9 cellular contexts compared by ENCODE assay signal in the genomic region with DNA sequence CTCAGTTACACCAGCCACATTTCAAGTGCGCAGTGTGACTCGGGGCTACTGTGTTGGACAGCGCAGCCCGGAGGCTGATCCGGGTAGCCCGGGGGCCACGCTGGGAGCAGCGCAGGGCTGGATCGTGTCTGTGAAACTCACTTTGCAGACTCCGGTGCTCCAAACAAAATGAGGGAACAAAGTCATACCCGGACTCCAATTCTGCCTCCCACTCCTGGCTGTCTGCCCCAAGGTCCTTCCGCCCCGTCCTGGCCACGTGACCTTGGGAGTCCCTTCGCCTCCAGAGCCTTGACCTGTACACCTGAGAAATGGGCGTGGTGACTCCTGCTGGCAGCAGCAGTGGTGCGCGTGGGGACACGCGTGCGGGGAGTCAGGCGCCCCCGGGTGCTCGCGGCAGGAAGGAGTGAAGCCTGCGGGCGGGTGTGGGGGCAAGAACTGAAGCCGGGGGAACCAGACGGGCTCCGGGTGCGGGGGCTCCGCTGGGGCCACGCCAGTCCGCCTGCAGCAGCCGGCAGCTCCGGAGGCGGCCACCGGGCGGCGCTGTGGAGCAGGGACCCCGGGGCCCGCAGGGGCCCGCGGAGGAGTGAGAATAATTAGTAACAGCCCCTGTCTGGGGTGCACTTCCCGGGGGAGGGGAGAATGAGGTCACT. TPM values are rescaled to one million over a fixed set of nuclear protein-coding genes. Genes with fewer than 3 reads are reported as not detected.
DNase-seq lines count a peak whose midpoint lies in the region; ATAC-seq, FAIRE-seq and TF ChIP-seq lines count a peak whose summit lies in the region.
"Had no signal": no experiment of that assay in that cellular context is flagged by ENCODE, and none has a peak within 500 bp of the region (broad histone marks: within the 10 kb centered on the region; RNA-seq: fewer than 3 reads in every experiment).

No MANE protein-coding gene starts in this region.

- dilution Hi-C loops in endothelial cell of umbilical vein (cut with MboI; ENCODE audit: extremely low pct_ligation_motif_present, low sequenced_read_pairs) = no loop called here

- CTCF ChIA-PET in endothelial cell of umbilical vein (lab: Charles Lee) = interaction anchor here (0.7 to 1.5 kb wide), 6 partner anchors 11 to 446 kb away, joined by 3 to 8 read pairs (median 4); no protein-coding TSS in a partner anchor

- TF ChIP-seq CTCF in endothelial cell of umbilical vein (IDR thresholded peaks at IDR 0.05; ENCODE audit: extremely low read depth in 1 of 2, insufficient read depth in 1 of 2, low read depth in 1 of 2, low read length in 2 of 2) (peak; percentile 74 to 87), nephron progenitor cell (IDR thresholded peaks at IDR 0.05) (peak; percentile 51)

- no peak for TF ChIP-seq POLR2A in endothelial cell of umbilical vein (IDR thresholded peaks at IDR 0.05; ENCODE audit: low read depth, low read length)

- H3K27me3 ChIP-seq in endothelial cell of umbilical vein (ENCODE audit: control insufficient read depth in 2 of 2, insufficient read depth in 2 of 2, low read length in 2 of 2) = no peaks in the 10 kb centered on the region

- H3K27me3 Mint-ChIP-seq in nephron progenitor cell (ENCODE audit: low read depth, poor library complexity) = peaks cover 12% of the 10 kb centered on the region

- peaks cover 23% of the 10 kb centered on the region for H3K9me3 Mint-ChIP-seq in nephron progenitor cell

- no peaks in the 10 kb centered on the region for H3K9me3 ChIP-seq in endothelial cell of umbilical vein (replicated peaks; ENCODE audit: control insufficient read depth, insufficient read depth, low read length)

- no peak overlapping the region for H3K27ac ChIP-seq in endothelial cell of umbilical vein (ENCODE audit: insufficient read depth, low read depth, low read length)

- H3K4me1 Mint-ChIP-seq in nephron progenitor cell = peaks cover 14% of the 10 kb centered on the region

- H3K79me2 ChIP-seq in endothelial cell of umbilical vein (ENCODE audit: control insufficient read depth, insufficient read depth, low read length) = no peaks in the 10 kb centered on the region

- no peak for FAIRE-seq in endothelial cell of umbilical vein (lab: Jason Lieb, UNC)
- FAIRE-seq: A204.1 had no signal

- POLR2A ChIA-PET in endothelial cell of umbilical vein (lab: Charles Lee) = no interaction called here

- BruUV-seq in endothelial cell of umbilical vein (replicated peaks; lab: Mats Ljungman, UMichigan) = no TSS peak

- H3K9ac ChIP-seq in endothelial cell of umbilical vein (replicated peaks; ENCODE audit: extremely low read depth, insufficient read depth, low read length) = no peak overlapping the region

- no peaks in the 10 kb centered on the region for H4K20me1 ChIP-seq in endothelial cell of umbilical vein (replicated peaks; ENCODE audit: control insufficient read depth, extremely low read depth, insufficient read depth, low read length)

- no peak overlapping the region for H3K4me2 ChIP-seq in endothelial cell of umbilical vein (ENCODE audit: insufficient read depth, low read length)

- no peak overlapping the region for H3K27ac Mint-ChIP-seq in nephron progenitor cell

- ATAC-seq in HG02973 (IDR thresholded peaks at IDR 0.05; ENCODE audit: unreplicated experiment) (no peak), GM21717 (IDR thresholded peaks at IDR 0.05; ENCODE audit: unreplicated experiment) (no peak)

- peaks cover 4% of the 10 kb centered on the region for H3K36me3 Mint-ChIP-seq in nephron progenitor cell (ENCODE audit: low read depth)

- no peaks in the 10 kb centered on the region for H3K9me1 ChIP-seq in endothelial cell of umbilical vein (replicated peaks; ENCODE audit: control insufficient read depth, extremely low read depth, insufficient read depth, low read length)

- DNase-seq in DMS 273 (lab: John Stamatoyannopoulos, UW; ENCODE audit: unreplicated experiment) (peak; percentile 87), DMS 273 treated with DMSO at 0.1 percent for 48 hours (lab: John Stamatoyannopoulos, UW) (no peak), endothelial cell of umbilical vein (ENCODE audit: low read depth, low spot score) (no peak), nephron progenitor cell (peak; percentile 39), H4 (ENCODE audit: low spot score) (no peak)
- peak; percentile 32 for DNase-seq in activated CD4-positive, alpha-beta T cell treated with anti-CD3 and anti-CD28 coated beads, Interleukin-2, amount 50 U/mL, for 1 hour

- H3K36me3 ChIP-seq in endothelial cell of umbilical vein (ENCODE audit: control insufficient read depth in 2 of 2, extremely low read depth in 1 of 2, insufficient read depth in 2 of 2, low read length in 2 of 2) = no peaks in the 10 kb centered on the region

- H2AFZ ChIP-seq in endothelial cell of umbilical vein (ENCODE audit: low read depth, low read length) = no peak overlapping the region

- no peak overlapping the region for H3K4me3 Mint-ChIP-seq in nephron progenitor cell

- intact Hi-C loops in endothelial cell of umbilical vein (cut with micrococcal nuclease) = loop anchor here (1.0 kb wide), 1 partner anchor 160 kb away; no protein-coding TSS in a partner anchor

- H3K4me3 ChIP-seq in endothelial cell of umbilical vein (replicated peaks in 1 of 3; ENCODE audit: insufficient read depth in 1 of 3, low read depth in 1 of 3, low read length in 3 of 3) = no peak overlapping the region

- H3K4me1 ChIP-seq in endothelial cell of umbilical vein (ENCODE audit: control insufficient read depth, extremely low read depth, insufficient read depth, low read length) = no peaks in the 10 kb centered on the region

TF ChIP-seq in endothelial cell of umbilical vein, 7 proteins besides CTCF, POLR2A, EP300 and RAD21:
- TF ChIP-seq GATA2 (IDR thresholded peaks at IDR 0.05; ENCODE audit: insufficient read depth, insufficient read length, low read depth, low read length) = no peak

RNA-seq across cellular contexts. Expression of a gene that starts 42.4 kb away (rescaled TPM):
- not detected in 2 replicates for total RNA-seq in endothelial cell of umbilical vein
- not detected in 2 replicates for polyA plus RNA-seq in endothelial cell of umbilical vein
- polyA plus RNA-seq in endothelial cell of umbilical vein (2011; cell fraction: cytosol; rRNA removed) = not detected in 2 replicates
- not detected in 2 replicates for polyA plus RNA-seq in endothelial cell of umbilical vein (2011; cell fraction: nucleus; rRNA removed)
- not detected in 2 replicates for polyA plus RNA-seq in endothelial cell of umbilical vein (2012)
- polyA minus RNA-seq in endothelial cell of umbilical vein = not detected in 2 replicates
- not detected for polyA minus RNA-seq in endothelial cell of umbilical vein (2011; cell fraction: cytosol; rRNA and poly(A)+ RNA removed)
- polyA minus RNA-seq in endothelial cell of umbilical vein (2011; cell fraction: nucleus; rRNA and poly(A)+ RNA removed) = not detected in 2 replicates
- 0.60 and 1.1 TPM in 2 replicates for total RNA-seq in H4 (2014; rRNA removed; shearing (Covaris generic))

RNA-seq across cellular contexts. Expression of a gene that starts 55.3 kb away (rescaled TPM):
- 28.6 and 40.2 TPM in 2 replicates for total RNA-seq in endothelial cell of umbilical vein
- 61.3 and 64.2 TPM in 2 replicates for polyA plus RNA-seq in endothelial cell of umbilical vein
- polyA plus RNA-seq in endothelial cell of umbilical vein (2011; cell fraction: cytosol; rRNA removed) = 43.3 and 51.0 TPM in 2 replicates
- 14.6 and 14.7 TPM in 2 replicates for polyA plus RNA-seq in endothelial cell of umbilical vein (2011; cell fraction: nucleus; rRNA removed)
- polyA plus RNA-seq in endothelial cell of umbilical vein (2012) = 38.8 and 48.6 TPM in 2 replicates
- 36.3 and 46.6 TPM in 2 replicates for polyA minus RNA-seq in endothelial cell of umbilical vein
- 6.3 TPM for polyA minus RNA-seq in endothelial cell of umbilical vein (2011; cell fraction: cytosol; rRNA and poly(A)+ RNA removed)
- polyA minus RNA-seq in endothelial cell of umbilical vein (2011; cell fraction: nucleus; rRNA and poly(A)+ RNA removed) = 6.4 and 6.6 TPM in 2 replicates
- 52.2 and 72.8 TPM in 2 replicates for total RNA-seq in H4 (2014; rRNA removed; shearing (Covaris generic))

Comparison
In these comparisons a context has a peak if more than half of its experiments do, and no peak if none do; other contexts are left out.
1. DNase-seq: peak in DMS 273 (single experiment), activated CD4-positive, alpha-beta T cell treated with anti-CD3 and anti-CD28 coated beads, Interleukin-2, amount 50 U/mL, for 1 hour (single experiment) and nephron progenitor cell (single experiment); none in DMS 273 treated with DMSO at 0.1 percent for 48 hours (single experiment), endothelial cell of umbilical vein (single experiment) and H4 (single experiment).